ENCODE assay signal across 18 cellular contexts in the genomic region with DNA sequence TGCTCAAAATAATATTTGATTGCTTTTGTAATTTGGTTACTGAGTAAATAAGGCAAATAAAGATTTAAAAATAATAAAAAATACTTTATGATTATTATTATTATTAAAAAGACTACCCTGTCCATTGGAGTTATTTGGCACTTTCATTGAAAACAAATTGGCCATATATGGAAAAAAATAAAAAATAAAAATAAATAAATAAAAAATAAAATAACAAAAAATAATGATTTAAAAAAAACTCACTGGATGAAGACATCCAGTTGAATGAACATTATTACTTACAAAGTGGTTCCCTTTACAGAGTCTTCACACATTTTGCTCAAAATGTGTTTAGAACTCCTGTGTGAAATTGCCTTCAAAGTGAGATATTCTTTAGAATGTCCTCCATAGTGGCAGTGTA.
DNase-seq lines count a peak whose midpoint lies in the region; ATAC-seq, FAIRE-seq and TF ChIP-seq lines count a peak whose summit lies in the region.
"Had no signal": no experiment of that assay in that cellular context is flagged by ENCODE, and none has a peak within 500 bp of the region (broad histone marks: within the 10 kb centered on the region; RNA-seq: fewer than 3 reads in every experiment).

No MANE protein-coding gene starts in this region.

- no peaks in the 10 kb centered on the region for H3K36me3 ChIP-seq in PC-3 (ENCODE audit: low read depth, low read length)

- no peaks in the 10 kb centered on the region for H4K20me1 ChIP-seq in PC-3 (ENCODE audit: low read length)

- ATAC-seq in PC-3 (no peak), GM21447 (IDR thresholded peaks at IDR 0.05; ENCODE audit: unreplicated experiment) (no peak), HG02623 (IDR thresholded peaks at IDR 0.05; ENCODE audit: unreplicated experiment) (no peak), HG02852 (IDR thresholded peaks at IDR 0.05; ENCODE audit: unreplicated experiment) (no peak)
- ATAC-seq: GM23338 had no signal

- H3K9me2 ChIP-seq in PC-3 (replicated peaks; ENCODE audit: low read length) = no peaks in the 10 kb centered on the region

- no peak for TF ChIP-seq CTCF in PC-3 (conservative IDR thresholded peaks at IDR 0.05; ENCODE audit: low read depth, low read length)
- no peak for TF ChIP-seq CTCF in mesothelial cell of epicardium (IDR thresholded peaks at IDR 0.05; ENCODE audit: unreplicated experiment)

- H3K27me3 ChIP-seq in PC-3 (ENCODE audit: low read length) = no peaks in the 10 kb centered on the region

- H3F3A ChIP-seq in PC-3 (ENCODE audit: low read length, unreplicated experiment) = no peaks in the 10 kb centered on the region

- H3K4me1 ChIP-seq in PC-3 (ENCODE audit: insufficient read depth, low read length) = peaks cover 22% of the 10 kb centered on the region

- peak overlapping the region; percentile 33 for H3K27ac Mint-ChIP-seq in mesothelial cell of epicardium
- H3K27ac Mint-ChIP-seq: CD4-positive, alpha-beta memory T cell; GM23338; H9; HFFc6 had no signal

- CTCF ChIA-PET in PC-3 (lab: Charles Lee) = no interaction called here

- no peaks in the 10 kb centered on the region for H3K9me3 ChIP-seq in PC-3 (ENCODE audit: low read length)

- DNase-seq in PC-3 (no peak), mesothelial cell of epicardium (ENCODE audit: low spot score in 2 of 2, unreplicated experiment in 2 of 2) (no peak)
- DNase-seq: C1 segment of cervical spinal cord; Calu3; CD4-positive, alpha-beta memory T cell; COR-L47; DMS53; DMS79 treated with DMSO at 0.1 percent for 48 hours; GF-D8; H9 had no signal

- FAIRE-seq in endometrium (lab: Jason Lieb, UNC) = peak; percentile 77
- FAIRE-seq: GM12891, GM18507 had no signal

- no TSS peak for BruUV-seq in PC-3 (replicated peaks; lab: Mats Ljungman, UMichigan)

- H3K9me3 Mint-ChIP-seq in mesothelial cell of epicardium = no peaks in the 10 kb centered on the region
- H3K9me3 Mint-ChIP-seq: CD4-positive, alpha-beta memory T cell; GM23338; H9; HFFc6 had no signal

- H3K4me3 ChIP-seq in PC-3 (ENCODE audit: low read length) = no peak overlapping the region
- H3K4me3 ChIP-seq: GM23338 had no signal

- no peak overlapping the region for H3K9ac ChIP-seq in PC-3 (ENCODE audit: low read length)

- H3K79me2 ChIP-seq in PC-3 (ENCODE audit: low read length) = no peaks in the 10 kb centered on the region

- intact Hi-C loops in PC-3 (cut with micrococcal nuclease) = no loop called here

- H3K27me3 Mint-ChIP-seq in mesothelial cell of epicardium (ENCODE audit: low read depth) = no peaks in the 10 kb centered on the region

- no peak overlapping the region for H3K27ac ChIP-seq in PC-3 (ENCODE audit: low read length)

- POLR2A ChIA-PET in PC-3 (lab: Charles Lee; ENCODE audit: unreplicated experiment) = no interaction called here

- no peak overlapping the region for H2AFZ ChIP-seq in PC-3 (ENCODE audit: low read length)
- H2AFZ ChIP-seq: GM23338 had no signal

- peak overlapping the region; percentile 23 for H3K4me2 ChIP-seq in PC-3 (ENCODE audit: low read length)
- H3K4me2 ChIP-seq: GM23338 had no signal

- H3K4me1 Mint-ChIP-seq in mesothelial cell of epicardium = peaks cover 21% of the 10 kb centered on the region
- H3K4me1 Mint-ChIP-seq: CD4-positive, alpha-beta memory T cell; GM23338; H9 had no signal

- H3K36me3 Mint-ChIP-seq in mesothelial cell of epicardium = peaks cover 12% of the 10 kb centered on the region
- H3K36me3 Mint-ChIP-seq: CD4-positive, alpha-beta memory T cell had no signal

- H3K4me3 Mint-ChIP-seq in mesothelial cell of epicardium = no peak overlapping the region
- H3K4me3 Mint-ChIP-seq: CD4-positive, alpha-beta memory T cell; GM23338; H9; HFFc6 had no signal
